Comparison of ENCODE assay signal across 29 cellular contexts in genomic region chr2:151815821-151816489, GRCh38.
"Had no signal": no experiment of that assay in that cellular context is flagged by ENCODE, and none has a peak within 500 bp of the region (broad histone marks: within the 10 kb centered on the region; RNA-seq: fewer than 3 reads in every experiment).

No MANE protein-coding gene starts in this region.

- H3K9me3 ChIP-seq: mucosa of descending colon, pancreas, prostate gland, sigmoid colon, upper lobe of left lung, vagina had no signal

- H3K4me3 ChIP-seq: heart right ventricle, hepatocyte, left ventricle myocardium inferior, lung, mucosa of descending colon, pancreas, prostate gland, sigmoid colon, spleen, tibial nerve, upper lobe of left lung, vagina had no signal

- H3K9me3 Mint-ChIP-seq: natural killer cell treated with Interleukin-12 subunit alpha and Interleukin-12 subunit beta and Interleukin-15 and Interleukin-18, amount 100 ng/mL, for 72 hours; neural crest cell; stimulated activated effector memory CD8-positive, alpha-beta T cell treated with anti-CD3 and anti-CD28 coated beads, Interleukin-12 subunit alpha, Interleukin-12 subunit beta, amount 100 ng/mL, for 72 hours; stimulated activated naive CD8-positive, alpha-beta T cell treated with anti-CD3 and anti-CD28 coated beads, Interleukin-15, amount 100 ng/mL, for 72 hours had no signal

- DNase-seq: heart right ventricle; islet precursor cell; kidney glomerular epithelial cell; left colon; left ventricle myocardium inferior; midbrain; mucosa of descending colon; naive thymus-derived CD4-positive, alpha-beta T cell; nucleus accumbens; pancreas; posterior cingulate gyrus; retina; right cardiac atrium; sigmoid colon; small intestine; spleen; stimulated activated CD4-positive, alpha-beta T cell treated with anti-CD3 and anti-CD28 coated beads, Interleukin-4, amount 100 ng/mL, for 24 hours; stimulated activated naive CD4-positive, alpha-beta T cell treated with Interleukin-2 at 50 U/mL for 16 hours; stimulated activated naive CD8-positive, alpha-beta T cell treated with anti-CD3 and anti-CD28 coated beads, Interleukin-15, amount 100 ng/mL, for 72 hours; substantia nigra; upper lobe of left lung had no signal

- H3K36me3 ChIP-seq: prostate gland had no signal

- FAIRE-seq: pancreas, small intestine had no signal

- H3K4me2 ChIP-seq: hepatocyte had no signal

- ATAC-seq: heart right ventricle; naive thymus-derived CD4-positive, alpha-beta T cell; natural killer cell treated with Interleukin-12 subunit alpha and Interleukin-12 subunit beta and Interleukin-15 and Interleukin-18, amount 100 ng/mL, for 72 hours; pancreas; right cardiac atrium; stimulated activated effector memory CD8-positive, alpha-beta T cell treated with anti-CD3 and anti-CD28 coated beads, Interleukin-12 subunit alpha, Interleukin-12 subunit beta, amount 100 ng/mL, for 72 hours; stimulated activated naive CD8-positive, alpha-beta T cell treated with anti-CD3 and anti-CD28 coated beads, Interleukin-15, amount 100 ng/mL, for 72 hours had no signal

- H3K4me3 Mint-ChIP-seq: naive thymus-derived CD4-positive, alpha-beta T cell; natural killer cell treated with Interleukin-12 subunit alpha and Interleukin-12 subunit beta and Interleukin-15 and Interleukin-18, amount 100 ng/mL, for 72 hours; neural crest cell; stimulated activated effector memory CD8-positive, alpha-beta T cell treated with anti-CD3 and anti-CD28 coated beads, Interleukin-12 subunit alpha, Interleukin-12 subunit beta, amount 100 ng/mL, for 72 hours; stimulated activated naive CD8-positive, alpha-beta T cell treated with anti-CD3 and anti-CD28 coated beads, Interleukin-15, amount 100 ng/mL, for 72 hours had no signal

- H3K27ac ChIP-seq: heart right ventricle, hepatocyte, left ventricle myocardium inferior, pancreas, prostate gland, sigmoid colon, spleen, tibial nerve, upper lobe of left lung, vagina had no signal

- H3K4me1 ChIP-seq: prostate gland had no signal

- H3K27ac Mint-ChIP-seq: natural killer cell treated with Interleukin-12 subunit alpha and Interleukin-12 subunit beta and Interleukin-15 and Interleukin-18, amount 100 ng/mL, for 72 hours; stimulated activated effector memory CD8-positive, alpha-beta T cell treated with anti-CD3 and anti-CD28 coated beads, Interleukin-12 subunit alpha, Interleukin-12 subunit beta, amount 100 ng/mL, for 72 hours; stimulated activated naive CD8-positive, alpha-beta T cell treated with anti-CD3 and anti-CD28 coated beads, Interleukin-15, amount 100 ng/mL, for 72 hours had no signal

- H3K27me3 Mint-ChIP-seq: naive thymus-derived CD4-positive, alpha-beta T cell; natural killer cell treated with Interleukin-12 subunit alpha and Interleukin-12 subunit beta and Interleukin-15 and Interleukin-18, amount 100 ng/mL, for 72 hours; stimulated activated naive CD8-positive, alpha-beta T cell treated with anti-CD3 and anti-CD28 coated beads, Interleukin-15, amount 100 ng/mL, for 72 hours had no signal

- H2AFZ ChIP-seq: hepatocyte had no signal

- H3K27me3 ChIP-seq: heart right ventricle, hepatocyte, pancreas, sigmoid colon, spleen, tibial nerve, upper lobe of left lung, vagina had no signal
